ENCODE assay signal across 8 cellular contexts in genomic region chr3:13012228-13012691, GRCh38.
DNase-seq lines count a peak whose midpoint lies in the region; ATAC-seq and TF ChIP-seq lines count a peak whose summit lies in the region.

No MANE protein-coding gene starts in this region.

- H2BK15ac ChIP-seq in H9 (ENCODE audit: low read depth, low read length) = no peak overlapping the region

- H3K4me3 ChIP-seq in CD8-positive, alpha-beta T cell (ENCODE audit: low read depth, low read length) = peak overlapping the region; percentile 12
- H3K4me3 ChIP-seq in fibroblast of pulmonary artery (replicated peaks; ENCODE audit: low read depth, low read length) = no peak overlapping the region

- no peak overlapping the region for H3K23ac ChIP-seq in H9 (ENCODE audit: insufficient read length, low read depth, low read length)

- no peak overlapping the region for H3T11ph ChIP-seq in H9 (ENCODE audit: low read length)

- H2BK20ac ChIP-seq in H9 (ENCODE audit: low read depth, low read length, poor library complexity, severe bottlenecking) = no peak overlapping the region

- no peaks in the 10 kb centered on the region for H3K23me2 ChIP-seq in H9 (ENCODE audit: insufficient read length, low read depth, low read length, poor library complexity, severe bottlenecking)

- no peak overlapping the region for H3K56ac ChIP-seq in H9 (ENCODE audit: insufficient read length, low read depth, low read length)

- H3K14ac ChIP-seq in H9 (ENCODE audit: insufficient read depth, low read length) = no peak overlapping the region

- H3K27me3 Mint-ChIP-seq in CD8-positive, alpha-beta T cell (ENCODE audit: low read depth) = no peaks in the 10 kb centered on the region
- H3K27me3 Mint-ChIP-seq in IgD-negative memory B cell (no peaks in the 10 kb centered on the region), H9 (ENCODE audit: low read depth) (peaks cover 3% of the 10 kb centered on the region)

- peak in 3 of 7 experiments; percentile 41 to 70 (median 53) for DNase-seq in CD8-positive, alpha-beta T cell
- DNase-seq in activated CD4-positive, alpha-beta T cell treated with anti-CD3 and anti-CD28 coated beads, Interleukin-2, amount 50 U/mL, for 48 hours = peak; percentile 77 to 80
- DNase-seq in fibroblast of pulmonary artery (ENCODE audit: low read depth) = peak; percentile 49
- DNase-seq in stimulated activated CD4-positive, alpha-beta T cell treated with anti-CD3 and anti-CD28 coated beads, Interleukin-4, amount 100 ng/mL, for 1 hour = peak; percentile 29
- DNase-seq in H9 = no peak
- DNase-seq in HPDE6-E6E7 (ENCODE audit: extremely low spot score) = no peak

- H2AFZ ChIP-seq in H9 (ENCODE audit: low read length) = no peak overlapping the region

- peaks cover 80% of the 10 kb centered on the region for H3K4me1 Mint-ChIP-seq in CD8-positive, alpha-beta T cell (ENCODE audit: low read depth)
- H3K4me1 Mint-ChIP-seq in IgD-negative memory B cell = peaks cover 55 to 72% (median 62%) of the 10 kb centered on the region in 3 donors
- H3K4me1 Mint-ChIP-seq in H9 = peaks cover 21 to 37% of the 10 kb centered on the region in 2 experiments

- no peak overlapping the region for H3K9ac ChIP-seq in H9 (ENCODE audit: extremely low read depth, insufficient read length, low read length)

- no peaks in the 10 kb centered on the region for H3K27me3 ChIP-seq in CD8-positive, alpha-beta T cell (ENCODE audit: insufficient read depth, low read length)
- H3K27me3 ChIP-seq in H9 (ENCODE audit: insufficient read depth, low read length) = no peaks in the 10 kb centered on the region

- peak; percentile 17 for ATAC-seq in CD8-positive, alpha-beta T cell
- ATAC-seq in GM21360 (IDR thresholded peaks at IDR 0.05; ENCODE audit: unreplicated experiment) = peak; percentile 32

- CTCF ChIA-PET in CD8-positive, alpha-beta T cell (lab: Charles Lee) = interaction anchor here (0.7 to 2.0 kb wide), 4 partner anchors 11 to 79 kb away, joined by 3 to 8 read pairs (median 6); no protein-coding TSS in a partner anchor

- no peak overlapping the region for H3K4ac ChIP-seq in H9 (ENCODE audit: low read depth, low read length)

- no peak overlapping the region for H4K8ac ChIP-seq in H9 (replicated peaks; ENCODE audit: insufficient read length, low read depth, low read length)

- H3K4me2 ChIP-seq in H9 (ENCODE audit: insufficient read depth, insufficient read length, low read length) = no peak overlapping the region

- no peak for TF ChIP-seq CTCF in CD8-positive, alpha-beta T cell (IDR thresholded peaks at IDR 0.05)
- TF ChIP-seq CTCF in fibroblast of pulmonary artery (IDR thresholded peaks at IDR 0.05; ENCODE audit: low read length, missing control alignments) = no peak
- no peak for TF ChIP-seq CTCF in H9 (conservative IDR thresholded peaks at IDR 0.05)

- intact Hi-C loops in CD8-positive, alpha-beta T cell (cut with DNase I, micrococcal nuclease) = loop anchor here (5.0 to 10.0 kb wide), 8 partner anchors 60 to 1935 kb away; partner anchors contain the start of genes CHCHD4 (in 1 of the 2), IQSEC1 (in 1 of the 2), MKRN2 (in 1 of the 2) and NR2C2 (in 1 of the 2)

- H3K4me1 ChIP-seq in CD8-positive, alpha-beta T cell (ENCODE audit: insufficient read depth, low read length) = peaks cover 96% of the 10 kb centered on the region
- H3K4me1 ChIP-seq in H9 (ENCODE audit: insufficient read depth, low read length) = no peaks in the 10 kb centered on the region; the same call in 1 of the 2 replicates

- H2AK5ac ChIP-seq in H9 (ENCODE audit: insufficient read length, low read length) = no peak overlapping the region

- no peak overlapping the region for H2BK120ac ChIP-seq in H9 (ENCODE audit: low read depth, low read length, poor library complexity, severe bottlenecking)

- no peaks in the 10 kb centered on the region for H4K20me1 ChIP-seq in H9 (ENCODE audit: control insufficient read depth, insufficient read depth, insufficient read length)

- no peak overlapping the region for H2BK5ac ChIP-seq in H9 (ENCODE audit: insufficient read length, low read length)

- no peak overlapping the region for H2BK12ac ChIP-seq in H9 (ENCODE audit: insufficient read length, low read depth, low read length)

- POLR2A ChIA-PET in CD8-positive, alpha-beta T cell (lab: Charles Lee) = interaction anchor here (1.1 to 2.3 kb wide), 5 partner anchors 12 to 170 kb away, joined by 3 to 11 read pairs (median 7); no protein-coding TSS in a partner anchor

- H3K9me3 ChIP-seq in CD8-positive, alpha-beta T cell (ENCODE audit: low read length) = no peaks in the 10 kb centered on the region
- H3K9me3 ChIP-seq in H9 (ENCODE audit: control insufficient read depth, low read depth, low read length) = no peaks in the 10 kb centered on the region

- H3K36me3 Mint-ChIP-seq in CD8-positive, alpha-beta T cell = peaks cover 15% of the 10 kb centered on the region
- H3K36me3 Mint-ChIP-seq in IgD-negative memory B cell (peaks cover 13% of the 10 kb centered on the region), H9 (ENCODE audit: insufficient read depth in 1 of 3, low read depth in 3 of 3) (no peaks in the 10 kb centered on the region)

- H3K79me2 ChIP-seq in H9 (ENCODE audit: insufficient read depth, low read length) = no peaks in the 10 kb centered on the region

- no peaks in the 10 kb centered on the region for H3K9me3 Mint-ChIP-seq in CD8-positive, alpha-beta T cell
- H3K9me3 Mint-ChIP-seq in IgD-negative memory B cell = no peaks in the 10 kb centered on the region
- H3K9me3 Mint-ChIP-seq in H9 = no peaks in the 10 kb centered on the region

- H3K4me3 Mint-ChIP-seq in CD8-positive, alpha-beta T cell = peak overlapping the region; percentile 67
- H3K4me3 Mint-ChIP-seq in IgD-negative memory B cell (peak overlapping the region; percentile 76 to 92 (median 82)), H9 (no peak overlapping the region)

- no peak overlapping the region for H4K91ac ChIP-seq in H9 (ENCODE audit: insufficient read length, low read depth, low read length)

- peak overlapping the region; percentile 74 for H3K27ac ChIP-seq in CD8-positive, alpha-beta T cell (ENCODE audit: low read depth, low read length)
- no peak overlapping the region for H3K27ac ChIP-seq in H9 (ENCODE audit: insufficient read length, low read depth, low read length)

- WGBS in H9 (ENCODE audit: extremely low coverage, insufficient read length, low lambda C conversion rate) = no CpG with 5 or more reads among the region's 5 CpGs

- H3K27ac Mint-ChIP-seq in CD8-positive, alpha-beta T cell = peak overlapping the region; percentile 97
- H3K27ac Mint-ChIP-seq in IgD-negative memory B cell (peak overlapping the region; percentile 96 to 99 (median 98)), H9 (no peak overlapping the region; a peak in 1 of 7 replicates)

- H3K79me1 ChIP-seq in H9 (ENCODE audit: insufficient read depth, low read depth, low read length, poor library complexity, severe bottlenecking) = no peaks in the 10 kb centered on the region

- H4K5ac ChIP-seq in H9 (ENCODE audit: insufficient read length, low read depth, low read length) = no peak overlapping the region

- H3K36me3 ChIP-seq in CD8-positive, alpha-beta T cell (ENCODE audit: insufficient read depth, low read length) = no peaks in the 10 kb centered on the region

- H3K18ac ChIP-seq in H9 (ENCODE audit: insufficient read length, low read depth, low read length) = no peak overlapping the region

Comparison
In these comparisons a context has a peak if more than half of its experiments do, and no peak if none do; other contexts are left out.
1. DNase-seq: peak in activated CD4-positive, alpha-beta T cell treated with anti-CD3 and anti-CD28 coated beads, Interleukin-2, amount 50 U/mL, for 48 hours (2 of 2), fibroblast of pulmonary artery (single experiment) and stimulated activated CD4-positive, alpha-beta T cell treated with anti-CD3 and anti-CD28 coated beads, Interleukin-4, amount 100 ng/mL, for 1 hour (single experiment); none in H9 (single experiment) and HPDE6-E6E7 (single experiment).
2. H3K27ac Mint-ChIP-seq: peak in CD8-positive, alpha-beta T cell (single experiment) and IgD-negative memory B cell (3 of 3); none in H9 (0 of 3).
3. H3K4me3 Mint-ChIP-seq: peak in CD8-positive, alpha-beta T cell (single experiment) and IgD-negative memory B cell (4 of 4); none in H9 (0 of 2).